In the genomic region with DNA sequence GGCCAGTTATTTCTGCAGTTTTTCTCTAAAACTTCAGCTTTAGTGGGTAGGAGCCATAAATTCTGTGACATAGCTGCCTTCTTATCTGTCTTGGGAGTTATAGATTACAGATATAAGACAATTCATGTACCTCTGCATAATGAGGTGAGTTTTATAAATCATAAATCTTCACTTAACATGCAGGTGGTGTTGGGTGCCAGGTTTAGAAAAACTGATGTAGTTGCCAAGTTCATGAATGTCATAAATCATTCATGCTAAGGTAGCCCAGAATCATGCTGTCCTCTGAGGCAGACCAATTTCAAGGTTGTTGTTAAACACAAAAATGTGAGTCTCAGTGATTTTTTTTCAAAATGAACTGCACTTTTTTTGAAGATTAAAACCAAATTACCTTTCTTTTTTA, we compare ENCODE assay signal across 24 cellular contexts. TPM values are rescaled to one million over a fixed set of nuclear protein-coding genes. Genes with fewer than 3 reads are reported as not detected.
DNase-seq lines count a peak whose midpoint lies in the region; ATAC-seq and TF ChIP-seq lines count a peak whose summit lies in the region.
"Had no signal": no experiment of that assay in that cellular context is flagged by ENCODE, and none has a peak within 500 bp of the region (broad histone marks: within the 10 kb centered on the region; RNA-seq: fewer than 3 reads in every experiment).

No MANE protein-coding gene starts in this region.

- H3K9me3 Mint-ChIP-seq in mesothelial cell of epicardium: no peaks in the 10 kb centered on the region
- H3K9me3 Mint-ChIP-seq: CD4-positive, alpha-beta T cell; CD8-positive, alpha-beta memory T cell; HFFc6 had no signal

- H3K9me3 ChIP-seq in HEK293 (ENCODE audit: control insufficient read depth, insufficient read depth, low read depth, low read length): no peaks in the 10 kb centered on the region
- H3K9me3 ChIP-seq in stomach: no peaks in the 10 kb centered on the region
- H3K9me3 ChIP-seq: A549; BE2C; BLaER1 treated with 17β-estradiol and CSF1 and Interleukin-3, amounts not matched to agents 10 nM and 100 nM had no signal

- CTCF ChIA-PET in HEK293 (lab: Yijun Ruan, JAX): interaction anchor here (2.2 kb wide), 1 partner anchor 8 kb away, joined by 8 read pairs; no protein-coding TSS in a partner anchor

- H3K4me1 ChIP-seq in HEK293 (ENCODE audit: control insufficient read depth, insufficient read depth, low read length) (0 out of 2 replicates have a peak, but pooled peaks cover 5% of the 10 kb centered on the region), stomach (no peaks in the 10 kb centered on the region)
- H3K4me1 ChIP-seq: A549; BE2C; BLaER1 treated with 17β-estradiol and CSF1 and Interleukin-3, amounts not matched to agents 10 nM and 100 nM had no signal

- intact Hi-C loops in stomach (cut with DNase I; ENCODE audit: low total_unique reads): no loop called here

- H3K27ac ChIP-seq in HEK293 (ENCODE audit: extremely low read depth, low read depth, low read length) (no peak overlapping the region), stomach (no peak overlapping the region)
- H3K27ac ChIP-seq: A549; BLaER1 treated with 17β-estradiol and CSF1 and Interleukin-3, amounts not matched to agents 10 nM and 100 nM; GM23248 had no signal

- no peak overlapping the region for H3K4me3 Mint-ChIP-seq in mesothelial cell of epicardium
- H3K4me3 Mint-ChIP-seq: CD14-positive monocyte; CD4-positive, alpha-beta T cell; CD8-positive, alpha-beta memory T cell; HFFc6 had no signal

- no peak for TF ChIP-seq POLR2A in stomach (IDR thresholded peaks at IDR 0.05)

- H3K27me3 Mint-ChIP-seq in mesothelial cell of epicardium (ENCODE audit: low read depth): no peaks in the 10 kb centered on the region

- TF ChIP-seq EP300 in stomach (IDR thresholded peaks at IDR 0.05): no peak

- TF ChIP-seq CTCF in HEK293 (tag by site-specific recombination; IDR thresholded peaks at IDR 0.05) (no peak), mesothelial cell of epicardium (IDR thresholded peaks at IDR 0.05; ENCODE audit: unreplicated experiment) (no peak), stomach (IDR thresholded peaks at IDR 0.05) (no peak)

- peak overlapping the region; percentile 75 for H3K27ac Mint-ChIP-seq in mesothelial cell of epicardium
- H3K27ac Mint-ChIP-seq: CD14-positive monocyte; CD4-positive, alpha-beta T cell; CD8-positive, alpha-beta memory T cell; HFFc6 had no signal

- ATAC-seq in GM21515 (IDR thresholded peaks at IDR 0.05; ENCODE audit: unreplicated experiment): no peak
- ATAC-seq: A549 had no signal

- no peaks in the 10 kb centered on the region for H3K36me3 Mint-ChIP-seq in mesothelial cell of epicardium
- H3K36me3 Mint-ChIP-seq: CD14-positive monocyte; CD8-positive, alpha-beta memory T cell had no signal

- no peaks in the 10 kb centered on the region for H3K36me3 ChIP-seq in HEK293 (ENCODE audit: control insufficient read depth in 2 of 2, insufficient read depth in 1 of 2, low read length in 2 of 2)
- no peaks in the 10 kb centered on the region for H3K36me3 ChIP-seq in stomach
- H3K36me3 ChIP-seq: BE2C; BLaER1 treated with 17β-estradiol and CSF1 and Interleukin-3, amounts not matched to agents 10 nM and 100 nM had no signal

- peak; percentile 56 for DNase-seq in NCI-H69 (lab: John Stamatoyannopoulos, UW)
- DNase-seq in mesothelial cell of epicardium (ENCODE audit: low spot score in 2 of 2, unreplicated experiment in 2 of 2): no peak
- no peak for DNase-seq in COLO668 (lab: John Stamatoyannopoulos, UW; ENCODE audit: unreplicated experiment)
- DNase-seq in stomach: no peak
- DNase-seq: 8988T; ACHN; AML-193; BE2C; Calu3; CD4-positive, alpha-beta T cell; CD8-positive, alpha-beta memory T cell; COR-L47; DMS53; DMS79 treated with DMSO at 0.1 percent for 48 hours; GF-D8; GM23248; H7; HCEC 1CT; HFFc6 had no signal

- H3K4me3 ChIP-seq in HEK293 (ENCODE audit: low read depth, low read length) (no peak overlapping the region), stomach (no peak overlapping the region)
- H3K4me3 ChIP-seq: A549; BLaER1 treated with 17β-estradiol and CSF1 and Interleukin-3, amounts not matched to agents 10 nM and 100 nM; GM23248 had no signal

- POLR2A ChIA-PET in HEK293 (lab: Yijun Ruan, JAX): no interaction called here

- H3K4me1 Mint-ChIP-seq in mesothelial cell of epicardium: peaks cover 21% of the 10 kb centered on the region
- H3K4me1 Mint-ChIP-seq: CD14-positive monocyte; CD8-positive, alpha-beta memory T cell had no signal

- H3K27me3 ChIP-seq in stomach: no peaks in the 10 kb centered on the region
- H3K27me3 ChIP-seq: BE2C; BLaER1 treated with 17β-estradiol and CSF1 and Interleukin-3, amounts not matched to agents 10 nM and 100 nM had no signal

TF ChIP-seq in HEK293, 187 proteins besides CTCF, POLR2A, EP300 and RAD21:
- TF ChIP-seq, protein P1, sequence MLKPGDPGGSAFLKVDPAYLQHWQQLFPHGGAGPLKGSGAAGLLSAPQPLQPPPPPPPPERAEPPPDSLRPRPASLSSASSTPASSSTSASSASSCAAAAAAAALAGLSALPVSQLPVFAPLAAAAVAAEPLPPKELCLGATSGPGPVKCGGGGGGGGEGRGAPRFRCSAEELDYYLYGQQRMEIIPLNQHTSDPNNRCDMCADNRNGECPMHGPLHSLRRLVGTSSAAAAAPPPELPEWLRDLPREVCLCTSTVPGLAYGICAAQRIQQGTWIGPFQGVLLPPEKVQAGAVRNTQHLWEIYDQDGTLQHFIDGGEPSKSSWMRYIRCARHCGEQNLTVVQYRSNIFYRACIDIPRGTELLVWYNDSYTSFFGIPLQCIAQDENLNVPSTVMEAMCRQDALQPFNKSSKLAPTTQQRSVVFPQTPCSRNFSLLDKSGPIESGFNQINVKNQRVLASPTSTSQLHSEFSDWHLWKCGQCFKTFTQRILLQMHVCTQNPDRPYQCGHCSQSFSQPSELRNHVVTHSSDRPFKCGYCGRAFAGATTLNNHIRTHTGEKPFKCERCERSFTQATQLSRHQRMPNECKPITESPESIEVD (tag by site-specific recombination; IDR thresholded peaks at IDR 0.05): peak; percentile 57
- TF ChIP-seq ZNF140 (tag by site-specific recombination; IDR thresholded peaks at IDR 0.05) (no peak), ZNF121 (tag by site-specific recombination; IDR thresholded peaks at IDR 0.05) (no peak), ZNF114 (tag by site-specific recombination; IDR thresholded peaks at IDR 0.05) (no peak), ZNF404 (tag by site-specific recombination; IDR thresholded peaks at IDR 0.05) (no peak)
- TF ChIP-seq, protein P2, sequence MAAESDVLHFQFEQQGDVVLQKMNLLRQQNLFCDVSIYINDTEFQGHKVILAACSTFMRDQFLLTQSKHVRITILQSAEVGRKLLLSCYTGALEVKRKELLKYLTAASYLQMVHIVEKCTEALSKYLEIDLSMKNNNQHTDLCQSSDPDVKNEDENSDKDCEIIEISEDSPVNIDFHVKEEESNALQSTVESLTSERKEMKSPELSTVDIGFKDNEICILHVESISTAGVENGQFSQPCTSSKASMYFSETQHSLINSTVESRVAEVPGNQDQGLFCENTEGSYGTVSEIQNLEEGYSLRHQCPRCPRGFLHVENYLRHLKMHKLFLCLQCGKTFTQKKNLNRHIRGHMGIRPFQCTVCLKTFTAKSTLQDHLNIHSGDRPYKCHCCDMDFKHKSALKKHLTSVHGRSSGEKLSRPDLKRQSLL (tag by site-specific recombination; IDR thresholded peaks at IDR 0.05): no peak
TF ChIP-seq in HEK293: peak in this region for 1.

RNA-seq across cellular contexts. Expression of a gene that starts 10.0 kb away (rescaled TPM):
- 157 to 165 TPM (median 160 TPM) in 3 replicates for total RNA-seq in mesothelial cell of epicardium
- total RNA-seq in stomach: 100 to 1,000 TPM; 157 to 427 (median 196) TPM
- 10 to 100 TPM; 68.8 to 78.2 (median 75.2) TPM for polyA plus RNA-seq in stomach

RNA-seq across cellular contexts. Expression of a gene that starts 42.2 kb away (rescaled TPM):
- 76.6 to 77.7 TPM (median 77.6 TPM) in 3 replicates for total RNA-seq in mesothelial cell of epicardium
- 100 to 1,000 TPM in 1 of 5 donors, 10 to 100 TPM in 3, 1 to 10 TPM in 1; 9.0 to 119 (median 53.3) TPM for total RNA-seq in stomach
- polyA plus RNA-seq in stomach: 10 to 100 TPM; 35.7 to 66.3 (median 48.7) TPM
